20 cellular contexts compared by ENCODE assay signal in genomic region chr5:139806111-139806510, GRCh38. TPM values are rescaled to one million over a fixed set of nuclear protein-coding genes. Genes with fewer than 3 reads are reported as not detected.
A peak's percentile ranks its signal among the peaks of the same experiment; 100 is the strongest.
DNase-seq lines count a peak whose midpoint lies in the region.
"Had no signal": no experiment of that assay in that cellular context is flagged by ENCODE, and none has a peak within 500 bp of the region (broad histone marks: within the 10 kb centered on the region; RNA-seq: fewer than 3 reads in every experiment).

No MANE protein-coding gene starts in this region.

- in situ Hi-C loops in G401 (cut with HindIII; ENCODE audit: low sequenced_read_pairs) = no loop called here

- H3K27ac Mint-ChIP-seq in activated T-helper 1 cell treated with anti-CD3 and anti-CD28 coated beads, Interleukin-12 subunit alpha, Interleukin-12 subunit beta, Interleukin-2, Interleukin-4 antibody, amounts not matched to agents 30 ng/mL and 10 ng/mL and 1 ng/mL, durations not matched to agents 14 hours and 24 hours and 36 hours = no peak overlapping the region
- H3K27ac Mint-ChIP-seq: CD8-positive, alpha-beta memory T cell; H9 had no signal

- H3K4me3 Mint-ChIP-seq in activated T-helper 1 cell treated with anti-CD3 and anti-CD28 coated beads, Interleukin-12 subunit alpha, Interleukin-12 subunit beta, Interleukin-2, Interleukin-4 antibody, amounts not matched to agents 30 ng/mL and 10 ng/mL and 1 ng/mL, durations not matched to agents 14 hours and 24 hours and 36 hours = no peak overlapping the region
- H3K4me3 Mint-ChIP-seq: CD8-positive, alpha-beta memory T cell; H9 had no signal

- DNase-seq in G401 (ENCODE audit: low spot score) (peak; percentile 27), posterior cingulate gyrus (peak in 9 of 10 donors; percentile 48 to 92 (median 69)), COLO829 (ENCODE audit: low spot score) (no peak), SHP77 (lab: John Stamatoyannopoulos, UW) (no peak), RPMI8226 (no peak)
- no peak for DNase-seq in activated T-helper 1 cell treated with anti-CD3 and anti-CD28 coated beads, Interleukin-12 subunit alpha, Interleukin-12 subunit beta, Interleukin-2, Interleukin-4 antibody, amounts not matched to agents 30 ng/mL and 10 ng/mL and 1 ng/mL, durations not matched to agents 14 hours and 24 hours and 36 hours (ENCODE audit: low spot score)
- DNase-seq: DMS79, H9, NCI-H1436, NCI-H1930, NCI-H345, NCI-H524 treated with DMSO at 0.1 percent for 48 hours had no signal

- H3K27ac ChIP-seq in cingulate gyrus (ENCODE audit: low read depth, low read length) = peak overlapping the region; percentile 10
- peak overlapping the region; percentile 8 for H3K27ac ChIP-seq in layer of hippocampus (ENCODE audit: low read depth, low read length)
- H3K27ac ChIP-seq: BLaER1 treated with 17β-estradiol and CSF1 and Interleukin-3, amounts not matched to agents 10 nM and 100 nM; HL-60; KMS-11; SJSA1 had no signal

- H3K4me1 Mint-ChIP-seq in activated T-helper 1 cell treated with anti-CD3 and anti-CD28 coated beads, Interleukin-12 subunit alpha, Interleukin-12 subunit beta, Interleukin-2, Interleukin-4 antibody, amounts not matched to agents 30 ng/mL and 10 ng/mL and 1 ng/mL, durations not matched to agents 14 hours and 24 hours and 36 hours (ENCODE audit: low read depth) = no peaks in the 10 kb centered on the region
- H3K4me1 Mint-ChIP-seq: CD8-positive, alpha-beta memory T cell had no signal

- no peaks in the 10 kb centered on the region for H3K36me3 Mint-ChIP-seq in activated T-helper 1 cell treated with anti-CD3 and anti-CD28 coated beads, Interleukin-12 subunit alpha, Interleukin-12 subunit beta, Interleukin-2, Interleukin-4 antibody, amounts not matched to agents 30 ng/mL and 10 ng/mL and 1 ng/mL, durations not matched to agents 14 hours and 24 hours and 36 hours (ENCODE audit: low read depth)

- H3K9me3 Mint-ChIP-seq in activated T-helper 1 cell treated with anti-CD3 and anti-CD28 coated beads, Interleukin-12 subunit alpha, Interleukin-12 subunit beta, Interleukin-2, Interleukin-4 antibody, amounts not matched to agents 30 ng/mL and 10 ng/mL and 1 ng/mL, durations not matched to agents 14 hours and 24 hours and 36 hours = no peaks in the 10 kb centered on the region
- H3K9me3 Mint-ChIP-seq: CD8-positive, alpha-beta memory T cell; H9 had no signal

- H3K27me3 Mint-ChIP-seq in activated T-helper 1 cell treated with anti-CD3 and anti-CD28 coated beads, Interleukin-12 subunit alpha, Interleukin-12 subunit beta, Interleukin-2, Interleukin-4 antibody, amounts not matched to agents 30 ng/mL and 10 ng/mL and 1 ng/mL, durations not matched to agents 14 hours and 24 hours and 36 hours (ENCODE audit: insufficient read depth) = peaks cover 5% of the 10 kb centered on the region

- intact Hi-C loops in posterior cingulate gyrus (cut with DNase I) = loop anchor here (5.0 kb wide), 1 partner anchor 36 kb away; no protein-coding TSS in a partner anchor
- intact Hi-C loops in activated T-helper 1 cell treated with anti-CD3 and anti-CD28 coated beads, Interleukin-12 subunit alpha, Interleukin-12 subunit beta, Interleukin-2, Interleukin-4 antibody, amounts not matched to agents 30 ng/mL and 10 ng/mL and 1 ng/mL, durations not matched to agents 14 hours and 24 hours and 36 hours (cut with micrococcal nuclease) = no loop called here

- no peaks in the 10 kb centered on the region for H3K27me3 ChIP-seq in layer of hippocampus (ENCODE audit: control insufficient read depth, insufficient read depth, low read length)

RNA-seq across cellular contexts. Expression of gene PSD2, which starts 10.5 kb away (rescaled TPM):
- 0.31 and 2.0 TPM in 2 replicates for total RNA-seq in G401 (2014; rRNA removed; shearing (Covaris generic))
- not detected in 2 replicates for total RNA-seq in activated T-helper 1 cell treated with anti-CD3 and anti-CD28 coated beads, Interleukin-12 subunit alpha, Interleukin-12 subunit beta, Interleukin-2, Interleukin-4 antibody, amounts not matched to agents 30 ng/mL and 10 ng/mL and 1 ng/mL, durations not matched to agents 14 hours and 24 hours and 36 hours
- total RNA-seq: CD8-positive, alpha-beta memory T cell; RPMI7951 had no signal

Comparison
In these comparisons a context has a peak if more than half of its experiments do, and no peak if none do; other contexts are left out.
1. DNase-seq: peak in G401 (single experiment) and posterior cingulate gyrus (9 of 10); none in activated T-helper 1 cell treated with anti-CD3 and anti-CD28 coated beads, Interleukin-12 subunit alpha, Interleukin-12 subunit beta, Interleukin-2, Interleukin-4 antibody, amounts not matched to agents 30 ng/mL and 10 ng/mL and 1 ng/mL, durations not matched to agents 14 hours and 24 hours and 36 hours (single experiment), COLO829 (single experiment), SHP77 (0 of 2) and RPMI8226 (single experiment).